14 cellular contexts compared by ENCODE assay signal in genomic region chr11:117825538-117826359, GRCh38. TPM values are rescaled to one million over a fixed set of nuclear protein-coding genes. Genes with fewer than 3 reads are reported as not detected.
DNase-seq lines count a peak whose midpoint lies in the region; ATAC-seq and TF ChIP-seq lines count a peak whose summit lies in the region.
"Had no signal": no experiment of that assay in that cellular context is flagged by ENCODE, and none has a peak within 500 bp of the region (broad histone marks: within the 10 kb centered on the region; RNA-seq: fewer than 3 reads in every experiment).

No MANE protein-coding gene starts in this region.

- no peaks in the 10 kb centered on the region for H4K20me1 ChIP-seq in osteoblast (ENCODE audit: insufficient read depth, low read length)

- no peaks in the 10 kb centered on the region for H3K79me2 ChIP-seq in osteoblast (ENCODE audit: insufficient read depth, low read length)

- H2AFZ ChIP-seq in osteoblast (ENCODE audit: low read length): no peak overlapping the region

- H3K4me3 ChIP-seq in CD8-positive, alpha-beta memory T cell (ENCODE audit: low read length): no peak overlapping the region
- H3K4me3 ChIP-seq in coronary artery: no peak overlapping the region
- H3K4me3 ChIP-seq in osteoblast (ENCODE audit: insufficient read depth, low read length): no peak overlapping the region
- H3K4me3 ChIP-seq: gastroesophageal sphincter, prostate gland, SK-N-MC had no signal

- no peaks in the 10 kb centered on the region for H3K27me3 ChIP-seq in CD8-positive, alpha-beta memory T cell (ENCODE audit: insufficient read depth, low read length, poor library complexity, severe bottlenecking)
- peaks cover 19% of the 10 kb centered on the region for H3K27me3 ChIP-seq in osteoblast (ENCODE audit: insufficient read depth, low read length)

- H3K36me3 ChIP-seq in CD8-positive, alpha-beta memory T cell (ENCODE audit: insufficient read depth, low read length): no peaks in the 10 kb centered on the region
- H3K36me3 ChIP-seq in osteoblast (ENCODE audit: insufficient read depth, low read length): no peaks in the 10 kb centered on the region
- H3K36me3 ChIP-seq: gastroesophageal sphincter, prostate gland had no signal

- peak overlapping the region in 6 of 7 donors; percentile 56 to 92 (median 86) for H3K27ac Mint-ChIP-seq in CD14-positive monocyte
- peak overlapping the region in 7 of 8 donors; percentile 8 to 90 (median 66) for H3K27ac Mint-ChIP-seq in CD8-positive, alpha-beta memory T cell
- H3K27ac Mint-ChIP-seq: activated B cell treated with CpG ODN at 0.5 μM for 24 hours had no signal

- ATAC-seq in activated CD4-positive, CD25-positive, alpha-beta regulatory T cell treated with anti-CD3 and anti-CD28 coated beads, Interleukin-2, amount 50 U/mL, for 24 hours: no peak

- H3K4me1 Mint-ChIP-seq in CD14-positive monocyte: peaks cover 80% of the 10 kb centered on the region
- peaks cover 71 to 88% (median 75%) of the 10 kb centered on the region in 3 donors for H3K4me1 Mint-ChIP-seq in CD8-positive, alpha-beta memory T cell

- TF ChIP-seq CTCF in CD14-positive monocyte (IDR thresholded peaks at IDR 0.05): no peak
- TF ChIP-seq CTCF in coronary artery (IDR thresholded peaks at IDR 0.05): no peak
- TF ChIP-seq CTCF in osteoblast (IDR thresholded peaks at IDR 0.05; ENCODE audit: extremely low read depth, low read depth, low read length): no peak

- no peak overlapping the region for H3K4me2 ChIP-seq in osteoblast (ENCODE audit: insufficient read depth, low read length)

- no peaks in the 10 kb centered on the region for H3K36me3 Mint-ChIP-seq in CD14-positive monocyte
- peaks cover 0 to 4% (median 0%) of the 10 kb centered on the region in 3 donors for H3K36me3 Mint-ChIP-seq in CD8-positive, alpha-beta memory T cell

- peaks cover 63% of the 10 kb centered on the region for H3K4me1 ChIP-seq in CD8-positive, alpha-beta memory T cell (ENCODE audit: insufficient read depth, low read length)
- H3K4me1 ChIP-seq in osteoblast (ENCODE audit: insufficient read depth, low read length): no peaks in the 10 kb centered on the region
- H3K4me1 ChIP-seq: prostate gland had no signal

- H3K9me3 ChIP-seq in CD8-positive, alpha-beta memory T cell (ENCODE audit: low read length): no peaks in the 10 kb centered on the region
- H3K9me3 ChIP-seq in osteoblast (ENCODE audit: low read depth, low read length): no peaks in the 10 kb centered on the region
- H3K9me3 ChIP-seq: gastroesophageal sphincter, prostate gland had no signal

- intact Hi-C loops in CD14-positive monocyte (cut with micrococcal nuclease): no loop called here

- peaks cover 0 to 1% (median 0%) of the 10 kb centered on the region in 3 donors for H3K27me3 Mint-ChIP-seq in CD14-positive monocyte (ENCODE audit: low read depth in 3 of 3)
- H3K27me3 Mint-ChIP-seq in CD8-positive, alpha-beta memory T cell: peaks cover 0 to 2% of the 10 kb centered on the region in 2 donors

- POLR2A ChIA-PET in CD8-positive, alpha-beta memory T cell (lab: Charles Lee): no interaction called here

- peaks cover 0 to 2% (median 0%) of the 10 kb centered on the region in 7 donors for H3K9me3 Mint-ChIP-seq in CD14-positive monocyte
- no peaks in the 10 kb centered on the region for H3K9me3 Mint-ChIP-seq in CD8-positive, alpha-beta memory T cell
- H3K9me3 Mint-ChIP-seq: activated B cell treated with CpG ODN at 0.5 μM for 24 hours had no signal

- DNase-seq in CD14-positive monocyte (ENCODE audit: low spot score) (no peak), coronary artery (ENCODE audit: low spot score) (peak; percentile 66), osteoblast (ENCODE audit: insufficient read length, low spot score, missing footprints) (peak; percentile 5), T-helper 9 cell (no peak), NCI-H2227 (lab: John Stamatoyannopoulos, UW; ENCODE audit: unreplicated experiment) (no peak)
- peak in 1 of 5 donors; percentile 45 for DNase-seq in CD8-positive, alpha-beta memory T cell
- DNase-seq: COR-L47, NCI-H1105 had no signal

- CTCF ChIA-PET in CD8-positive, alpha-beta memory T cell (lab: Charles Lee): interaction anchor here (2.3 to 15.2 kb wide), 5 partner anchors 8 to 227 kb away, joined by 10 to 255 read pairs (median 87); no protein-coding TSS in a partner anchor

- H3K4me3 Mint-ChIP-seq in CD14-positive monocyte: no peak overlapping the region
- peak overlapping the region in 1 of 7 donors; percentile 23 for H3K4me3 Mint-ChIP-seq in CD8-positive, alpha-beta memory T cell
- H3K4me3 Mint-ChIP-seq: activated B cell treated with CpG ODN at 0.5 μM for 24 hours had no signal

- H3K27ac ChIP-seq in CD8-positive, alpha-beta memory T cell (ENCODE audit: low read depth, low read length): no peak overlapping the region
- H3K27ac ChIP-seq in coronary artery (peak overlapping the region in 1 of 2 donors; percentile 9), osteoblast (ENCODE audit: low read depth, low read length) (no peak overlapping the region)
- H3K27ac ChIP-seq: prostate gland, SK-N-MC had no signal

RNA-seq across cellular contexts. Expression of gene FXYD2, which starts 1.2 kb away (rescaled TPM):
- polyA plus RNA-seq in CD14-positive monocyte: 1 to 10 TPM; 2.5 to 4.4 TPM
- total RNA-seq in CD8-positive, alpha-beta memory T cell: 1 to 10 TPM; 5.4 to 8.0 TPM
- polyA plus RNA-seq in CD8-positive, alpha-beta memory T cell: 67.9 TPM
- not detected in 2 replicates for total RNA-seq in osteoblast
- total RNA-seq: bronchial epithelial cell had no signal

RNA-seq across cellular contexts. Expression of gene DSCAML1, which starts 28.7 kb away (rescaled TPM):
- not detected for polyA plus RNA-seq in CD14-positive monocyte
- under 1 TPM; 0.48 to 0.91 TPM for total RNA-seq in CD8-positive, alpha-beta memory T cell
- not detected for polyA plus RNA-seq in CD8-positive, alpha-beta memory T cell
- total RNA-seq in osteoblast: not detected in 2 replicates

RNA-seq across cellular contexts. Expression of gene FXYD6, which starts 50.7 kb away (rescaled TPM):
- 10 to 100 TPM; 36.4 to 44.1 TPM for polyA plus RNA-seq in CD14-positive monocyte
- total RNA-seq in CD8-positive, alpha-beta memory T cell: under 1 TPM in 1 of 2 experiments, not detected in 1; 0.11 TPM
- not detected for polyA plus RNA-seq in CD8-positive, alpha-beta memory T cell
- not detected in 2 replicates for total RNA-seq in osteoblast
- total RNA-seq: activated B cell treated with CpG ODN at 0.5 μM for 24 hours, bronchial epithelial cell had no signal

Comparison
In these comparisons a context has a peak if more than half of its experiments do, and no peak if none do; other contexts are left out.
1. DNase-seq: peak in coronary artery (single experiment) and osteoblast (single experiment); none in CD14-positive monocyte (single experiment), T-helper 9 cell (single experiment) and NCI-H2227 (single experiment).